17 cellular contexts compared by ENCODE assay signal in genomic region chr14:93094121-93094918, GRCh38. TPM values are rescaled to one million over a fixed set of nuclear protein-coding genes. Genes with fewer than 3 reads are reported as not detected.
DNase-seq lines count a peak whose midpoint lies in the region; ATAC-seq and TF ChIP-seq lines count a peak whose summit lies in the region.
"Had no signal": no experiment of that assay in that cellular context is flagged by ENCODE, and none has a peak within 500 bp of the region (broad histone marks: within the 10 kb centered on the region; RNA-seq: fewer than 3 reads in every experiment).

No MANE protein-coding gene starts in this region.

- no peak overlapping the region for H3K4me3 Mint-ChIP-seq in CD14-positive monocyte
- peak overlapping the region in 2 of 10 donors; percentile 16 to 34 for H3K4me3 Mint-ChIP-seq in naive thymus-derived CD8-positive, alpha-beta T cell

- peaks cover 61% of the 10 kb centered on the region for H3K4me1 Mint-ChIP-seq in CD14-positive monocyte
- peaks cover 34 to 81% (median 70%) of the 10 kb centered on the region in 4 donors for H3K4me1 Mint-ChIP-seq in naive thymus-derived CD8-positive, alpha-beta T cell

- peaks cover 15 to 47% of the 10 kb centered on the region in 2 donors for H3K36me3 Mint-ChIP-seq in CD14-positive monocyte
- peaks cover 0 to 2% (median 0%) of the 10 kb centered on the region in 3 donors for H3K36me3 Mint-ChIP-seq in naive thymus-derived CD8-positive, alpha-beta T cell

- intact Hi-C loops in CD14-positive monocyte (cut with micrococcal nuclease), result no loop called here

- DNase-seq in CD14-positive monocyte (ENCODE audit: low spot score), result peak; percentile 43
- DNase-seq in G401 (ENCODE audit: low spot score), result peak; percentile 52
- peak; percentile 57 for DNase-seq in cerebellum (ENCODE audit: low spot score)
- no peak for DNase-seq in naive thymus-derived CD8-positive, alpha-beta T cell
- DNase-seq in AG20443 (ENCODE audit: low spot score), result no peak
- no peak for DNase-seq in SW 1271 (lab: John Stamatoyannopoulos, UW)
- DNase-seq: activated CD4-positive, alpha-beta T cell treated with anti-CD3 and anti-CD28 coated beads, Interleukin-2, amount 50 U/mL, for 1 hour; activated effector memory CD4-positive, alpha-beta T cell treated with Interleukin-2 at 50 U/mL for 16 hours; DMS 273 treated with DMSO at 0.1 percent for 48 hours; NCI-H2029 treated with DMSO at 0.1 percent for 48 hours; NCI-H345; NCI-H774; T-helper 9 cell; uterus; WERI-Rb-1 had no signal

- TF ChIP-seq CTCF in CD14-positive monocyte (IDR thresholded peaks at IDR 0.05), result no peak

- H3K9me3 Mint-ChIP-seq in CD14-positive monocyte, result peaks cover 0 to 2% (median 0%) of the 10 kb centered on the region in 7 donors
- no peaks in the 10 kb centered on the region for H3K9me3 Mint-ChIP-seq in naive thymus-derived CD8-positive, alpha-beta T cell

- no peaks in the 10 kb centered on the region for H3K27me3 Mint-ChIP-seq in CD14-positive monocyte (ENCODE audit: low read depth in 3 of 3)
- no peaks in the 10 kb centered on the region for H3K27me3 Mint-ChIP-seq in naive thymus-derived CD8-positive, alpha-beta T cell

- ATAC-seq in naive thymus-derived CD8-positive, alpha-beta T cell, result no peak
- no peak for ATAC-seq in HG03139 (IDR thresholded peaks at IDR 0.05; ENCODE audit: unreplicated experiment)
- ATAC-seq: K562 had no signal

- peak overlapping the region in 4 of 7 donors; percentile 48 to 80 (median 72) for H3K27ac Mint-ChIP-seq in CD14-positive monocyte
- H3K27ac Mint-ChIP-seq in naive thymus-derived CD8-positive, alpha-beta T cell, result peak overlapping the region in 9 of 10 donors; percentile 0 to 91 (median 54)

- in situ Hi-C loops in G401 (cut with HindIII; ENCODE audit: low sequenced_read_pairs), result no loop called here

- POLR2A ChIA-PET in naive thymus-derived CD8-positive, alpha-beta T cell (lab: Charles Lee), result interaction anchor here (1.0 kb wide), 1 partner anchor 10 kb away, joined by 3 read pairs; no protein-coding TSS in a partner anchor

RNA-seq across cellular contexts. Expression of gene ITPK1, which starts 21.4 kb away (rescaled TPM):
- 10 to 100 TPM; 57.1 to 63.0 TPM for polyA plus RNA-seq in CD14-positive monocyte
- 48.6 and 90.7 TPM in 2 replicates for total RNA-seq in G401 (2014; rRNA removed; shearing (Covaris generic))
- total RNA-seq in cerebellum, result 20.0 TPM
- 10 to 100 TPM; 33.1 to 34.6 TPM for total RNA-seq in naive thymus-derived CD8-positive, alpha-beta T cell
- 10 to 100 TPM; 25.3 to 41.1 (median 32.5) TPM for polyA plus RNA-seq in naive thymus-derived CD8-positive, alpha-beta T cell

Comparison
In these comparisons a context has a peak if more than half of its experiments do, and no peak if none do; other contexts are left out.
1. DNase-seq: peak in CD14-positive monocyte (single experiment), G401 (single experiment) and cerebellum (single experiment); none in naive thymus-derived CD8-positive, alpha-beta T cell (0 of 10), AG20443 (single experiment) and SW 1271 (0 of 2).